In genomic region chr12:188910-189621, GRCh38 we compare ENCODE assay signal across 8 cellular contexts. TPM values are rescaled to one million over a fixed set of nuclear protein-coding genes. Genes with fewer than 3 reads are reported as not detected.
DNase-seq lines count a peak whose midpoint lies in the region; ATAC-seq and TF ChIP-seq lines count a peak whose summit lies in the region.

No MANE protein-coding gene starts in this region.

- H3K36me3 ChIP-seq in KMS-11 (ENCODE audit: insufficient read depth) (no peaks in the 10 kb centered on the region), ectodermal cell (ENCODE audit: control insufficient read depth, insufficient read depth, low read length) (no peaks in the 10 kb centered on the region)

- H3K4me3 ChIP-seq in KMS-11 (IDR thresholded peaks at IDR 0.05; ENCODE audit: insufficient read depth, low read depth, low read length) = no peak overlapping the region
- H3K4me3 ChIP-seq in ectodermal cell (ENCODE audit: insufficient read depth, low read depth, low read length) = peak overlapping the region; percentile 47
- H3K4me3 ChIP-seq in lower leg skin (ENCODE audit: low read depth, poor library complexity, severe bottlenecking) = peak overlapping the region; percentile 20

- DNase-seq in ELF-1 (ENCODE audit: low read depth, low spot score) = peak; percentile 74
- no peak for DNase-seq in lower leg skin (ENCODE audit: low spot score in 2 of 2)
- DNase-seq in stimulated activated CD4-positive, alpha-beta T cell treated with anti-CD3 and anti-CD28 coated beads, Interleukin-4, amount 100 ng/mL, for 4 hours = peak; percentile 8 to 51
- DNase-seq in A172 (ENCODE audit: low spot score) = no peak

- 10 to 11% methylated on average over 52 of the region's 52 CpGs for WGBS in ectodermal cell, 2 experiments
- WGBS in lower leg skin, 2 donors = 8 to 11% methylated on average over 31 to 33 of the region's 52 CpGs

- H3K9me3 ChIP-seq in ectodermal cell (ENCODE audit: control insufficient read depth, low read length) = no peaks in the 10 kb centered on the region

- intact Hi-C loops in lower leg skin (cut with DNase I; ENCODE audit: low total_unique reads) = no loop called here

- H3K4me1 ChIP-seq in KMS-11 (ENCODE audit: low read depth, poor library complexity, severe bottlenecking) (no peaks in the 10 kb centered on the region), ectodermal cell (ENCODE audit: control insufficient read depth, insufficient read depth, low read length) (no peaks in the 10 kb centered on the region)

- peak overlapping the region; percentile 93 for H2AFZ ChIP-seq in KMS-11 (ENCODE audit: low read depth)

- no peaks in the 10 kb centered on the region for H3K79me2 ChIP-seq in KMS-11 (ENCODE audit: insufficient read depth, low read depth)

- no peak for TF ChIP-seq POLR2A in lower leg skin (IDR thresholded peaks at IDR 0.05)

- peak overlapping the region; percentile 54 for H3K4me2 ChIP-seq in KMS-11

- H3K9ac ChIP-seq in KMS-11 = no peak overlapping the region

- H3K27ac ChIP-seq in KMS-11 (no peak overlapping the region), VCaP (peak overlapping the region; percentile 47; the same call in 1 of the 2 replicates), ectodermal cell (ENCODE audit: insufficient read depth, low read depth, low read length, poor library complexity, severe bottlenecking) (no peak overlapping the region)

- H3K27me3 ChIP-seq in KMS-11 (ENCODE audit: insufficient read depth, low read depth) (peaks cover 14% of the 10 kb centered on the region; the same call in 1 of the 2 replicates), ectodermal cell (ENCODE audit: control insufficient read depth, insufficient read depth, low read length, poor library complexity, severe bottlenecking) (peaks cover 28% of the 10 kb centered on the region)

- TF ChIP-seq CTCF in KMS-11 (conservative IDR thresholded peaks at IDR 0.05; ENCODE audit: low read depth, low read length) (peak; percentile 53), VCaP (conservative IDR thresholded peaks at IDR 0.05) (peak; percentile 97), lower leg skin (IDR thresholded peaks at IDR 0.05) (no peak)

- ATAC-seq in HG02885 (IDR thresholded peaks at IDR 0.05; ENCODE audit: poor library complexity, unreplicated experiment) = no peak

- no peaks in the 10 kb centered on the region for H4K20me1 ChIP-seq in KMS-11 (ENCODE audit: insufficient read depth)

RNA-seq across cellular contexts. Expression of gene SLC6A12, which starts 24.9 kb away (rescaled TPM):
- 0.81 TPM for polyA plus RNA-seq in ectodermal cell (2013, experiment 1 of 4)
- polyA plus RNA-seq in ectodermal cell (2013, experiment 2 of 4) = 0.89 TPM
- polyA plus RNA-seq in ectodermal cell (2013, experiment 3 of 4) = 0.37 TPM
- 0.57 TPM for polyA plus RNA-seq in ectodermal cell (2013, experiment 4 of 4)
- total RNA-seq in lower leg skin = under 1 TPM in 3 of 4 donors, not detected in 1; 0.30 to 0.74 (median 0.71) TPM
- 0.10 TPM in 1 of 2 replicates, not detected in the other for total RNA-seq in A172 (2014; rRNA removed; shearing (Covaris generic))

Comparison
In these comparisons a context has a peak if more than half of its experiments do, and no peak if none do; other contexts are left out.
1. DNase-seq: peak in ELF-1 (single experiment) and stimulated activated CD4-positive, alpha-beta T cell treated with anti-CD3 and anti-CD28 coated beads, Interleukin-4, amount 100 ng/mL, for 4 hours (2 of 2); none in lower leg skin (0 of 2) and A172 (single experiment).
2. CTCF ChIP-seq: peak in KMS-11 (single experiment) and VCaP (single experiment); none in lower leg skin (0 of 3).